ENCODE assay signal across 8 cellular contexts in the genomic region with DNA sequence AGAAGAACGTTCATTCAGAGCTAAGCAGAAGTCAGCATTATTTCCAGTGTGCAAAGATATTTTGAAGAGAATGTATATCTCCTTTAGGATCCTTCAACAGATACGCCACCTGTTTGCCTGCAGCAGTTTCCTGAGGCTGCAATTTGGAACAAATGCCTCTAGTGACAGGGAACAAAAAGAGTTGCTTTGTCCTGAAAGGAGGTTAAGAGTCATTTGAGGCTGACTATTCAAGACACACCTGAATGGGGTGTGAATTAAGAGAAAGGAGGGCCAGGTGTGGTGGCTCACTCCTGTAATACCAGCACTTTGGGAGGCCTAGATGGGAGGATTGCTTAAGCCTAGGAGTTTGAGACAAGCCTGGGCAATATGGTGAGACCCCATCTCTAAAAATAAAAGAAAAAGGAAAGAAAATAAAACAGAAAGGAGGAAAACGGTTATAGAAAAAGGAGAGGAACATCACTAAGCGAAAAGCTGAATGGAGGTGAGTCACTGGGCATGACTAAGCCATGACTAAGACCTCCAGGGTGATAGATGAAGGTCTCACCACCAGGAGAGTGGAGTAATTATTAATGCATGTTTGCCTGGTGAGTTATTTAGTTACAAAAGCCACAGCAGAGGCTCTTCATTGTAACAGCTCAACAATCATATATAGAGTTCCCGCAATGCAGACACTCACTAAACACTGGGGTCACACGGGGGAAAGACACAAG.
DNase-seq lines count a peak whose midpoint lies in the region; ATAC-seq, FAIRE-seq and TF ChIP-seq lines count a peak whose summit lies in the region.

No MANE protein-coding gene starts in this region.

- H2AFZ ChIP-seq in astrocyte (ENCODE audit: low read depth, low read length) (peak overlapping the region; percentile 3), smooth muscle cell (ENCODE audit: low read depth) (no peak overlapping the region)

- peaks cover 6% of the 10 kb centered on the region for H3K9me3 Mint-ChIP-seq in astrocyte (ENCODE audit: unreplicated experiment)
- peaks cover 7 to 8% of the 10 kb centered on the region in 2 donors for H3K9me3 Mint-ChIP-seq in effector memory CD8-positive, alpha-beta T cell

- peak; percentile 98 for ATAC-seq in HG03097 (IDR thresholded peaks at IDR 0.05; ENCODE audit: low FRiP score, unreplicated experiment)
- ATAC-seq in effector memory CD8-positive, alpha-beta T cell (replicated peaks): no peak

- H3K79me2 ChIP-seq in astrocyte (ENCODE audit: insufficient read depth, low read length): no peaks in the 10 kb centered on the region
- H3K79me2 ChIP-seq in smooth muscle cell (ENCODE audit: low read depth): no peaks in the 10 kb centered on the region

- peak overlapping the region; percentile 96 for H3K27ac Mint-ChIP-seq in astrocyte (ENCODE audit: unreplicated experiment)
- H3K27ac Mint-ChIP-seq in effector memory CD8-positive, alpha-beta T cell: no peak overlapping the region

- no peaks in the 10 kb centered on the region for H3K9me3 ChIP-seq in astrocyte (ENCODE audit: insufficient read depth, low read depth, low read length)
- no peaks in the 10 kb centered on the region for H3K9me3 ChIP-seq in smooth muscle cell (replicated peaks; ENCODE audit: low read depth)
- H3K9me3 ChIP-seq in esophagus muscularis mucosa: no peaks in the 10 kb centered on the region

- H3K36me3 Mint-ChIP-seq in astrocyte (ENCODE audit: low read depth, unreplicated experiment): peaks cover 3% of the 10 kb centered on the region
- no peaks in the 10 kb centered on the region for H3K36me3 Mint-ChIP-seq in effector memory CD8-positive, alpha-beta T cell (ENCODE audit: insufficient read depth)

- 35% methylated on average over 6 of the region's 6 CpGs for WGBS in smooth muscle cell (ENCODE audit: low lambda C conversion rate)
- WGBS in esophagus muscularis mucosa: 79% methylated on average over 6 of the region's 6 CpGs

- H3K9ac ChIP-seq in astrocyte (ENCODE audit: low read length): peak overlapping the region; percentile 66
- H3K9ac ChIP-seq in smooth muscle cell (ENCODE audit: low read depth): no peak overlapping the region

- TF ChIP-seq POLR2A in esophagus muscularis mucosa (IDR thresholded peaks at IDR 0.05; ENCODE audit: low read depth): no peak

- no peaks in the 10 kb centered on the region for H3K27me3 Mint-ChIP-seq in astrocyte (ENCODE audit: low read depth, unreplicated experiment)
- peaks cover 0 to 11% of the 10 kb centered on the region in 2 donors for H3K27me3 Mint-ChIP-seq in effector memory CD8-positive, alpha-beta T cell

- intact Hi-C loops in esophagus muscularis mucosa (cut with DNase I): no loop called here

- no peaks in the 10 kb centered on the region for H3F3A ChIP-seq in smooth muscle cell (ENCODE audit: low read depth)

- peak; percentile 100 for FAIRE-seq in astrocyte (lab: Jason Lieb, UNC)

- H3K27me3 ChIP-seq in astrocyte (ENCODE audit: insufficient read depth, low read length) (no peaks in the 10 kb centered on the region), smooth muscle cell (ENCODE audit: low read depth) (no peaks in the 10 kb centered on the region), esophagus muscularis mucosa (no peaks in the 10 kb centered on the region)

- no peak overlapping the region for H3K4me3 Mint-ChIP-seq in astrocyte (ENCODE audit: unreplicated experiment)
- H3K4me3 Mint-ChIP-seq in effector memory CD8-positive, alpha-beta T cell: no peak overlapping the region

- H3K36me3 ChIP-seq in astrocyte (ENCODE audit: insufficient read depth, low read length): no peaks in the 10 kb centered on the region
- no peaks in the 10 kb centered on the region for H3K36me3 ChIP-seq in smooth muscle cell (ENCODE audit: low read depth)
- no peaks in the 10 kb centered on the region for H3K36me3 ChIP-seq in esophagus muscularis mucosa

- peak overlapping the region; percentile 88 for H3K27ac ChIP-seq in astrocyte (ENCODE audit: low read depth, low read length)
- H3K27ac ChIP-seq in smooth muscle cell (ENCODE audit: low read depth): peak overlapping the region; percentile 77
- H3K27ac ChIP-seq in esophagus muscularis mucosa (replicated peaks in 1 of 4): no peak overlapping the region

- no peak for TF ChIP-seq EP300 in esophagus muscularis mucosa (IDR thresholded peaks at IDR 0.05)

- DNase-seq in activated T-cell treated with anti-CD3 and anti-CD28 coated beads for 24 hours (ENCODE audit: low read depth) (peak; percentile 23), astrocyte (ENCODE audit: low read depth) (peak; percentile 99), smooth muscle cell (lab: John Stamatoyannopoulos, UW; ENCODE audit: unreplicated experiment) (no peak), NCI-H1092 treated with DMSO at 0.1 percent for 48 hours (lab: John Stamatoyannopoulos, UW) (no peak), esophagus muscularis mucosa (ENCODE audit: extremely low spot score) (no peak)
- no peak for DNase-seq in activated T-cell treated with anti-CD3 and anti-CD28 coated beads, Interleukin-2, amount 50 U/mL, for 1 hour
- DNase-seq in effector memory CD8-positive, alpha-beta T cell: no peak

- no peaks in the 10 kb centered on the region for H4K20me1 ChIP-seq in astrocyte (ENCODE audit: insufficient read depth, low read length)
- H4K20me1 ChIP-seq in smooth muscle cell (ENCODE audit: low read depth): no peaks in the 10 kb centered on the region

- H3K4me2 ChIP-seq in astrocyte (ENCODE audit: low read length) (peak overlapping the region; percentile 71), smooth muscle cell (peak overlapping the region; percentile 66)

- TF ChIP-seq CTCF in astrocyte (IDR thresholded peaks at IDR 0.05; ENCODE audit: insufficient read depth, low read depth, low read length): no peak
- no peak for TF ChIP-seq CTCF in smooth muscle cell (IDR thresholded peaks at IDR 0.05; ENCODE audit: borderline replicate concordance, insufficient read depth, poor library complexity, severe bottlenecking)
- TF ChIP-seq CTCF in esophagus muscularis mucosa (IDR thresholded peaks at IDR 0.05): no peak

- H3K4me1 Mint-ChIP-seq in astrocyte (ENCODE audit: low read depth, unreplicated experiment): peaks cover 37% of the 10 kb centered on the region
- no peaks in the 10 kb centered on the region for H3K4me1 Mint-ChIP-seq in effector memory CD8-positive, alpha-beta T cell (ENCODE audit: low read depth in 2 of 2)

- peaks cover 19% of the 10 kb centered on the region for H3K4me1 ChIP-seq in astrocyte (ENCODE audit: insufficient read depth, low read length)
- H3K4me1 ChIP-seq in smooth muscle cell (ENCODE audit: low read depth): no peaks in the 10 kb centered on the region
- peaks cover 0 to 12% (median 11%) of the 10 kb centered on the region in 4 donors for H3K4me1 ChIP-seq in esophagus muscularis mucosa

- H3K4me3 ChIP-seq in astrocyte (ENCODE audit: insufficient read depth, low read depth, low read length) (peak overlapping the region; percentile 4), smooth muscle cell (no peak overlapping the region), esophagus muscularis mucosa (no peak overlapping the region)

Comparison
In these comparisons a context has a peak if more than half of its experiments do, and no peak if none do; other contexts are left out.
1. DNase-seq: peak in activated T-cell treated with anti-CD3 and anti-CD28 coated beads for 24 hours (single experiment) and astrocyte (single experiment); none in activated T-cell treated with anti-CD3 and anti-CD28 coated beads, Interleukin-2, amount 50 U/mL, for 1 hour (single experiment), smooth muscle cell (single experiment), effector memory CD8-positive, alpha-beta T cell (0 of 3), NCI-H1092 treated with DMSO at 0.1 percent for 48 hours (single experiment) and esophagus muscularis mucosa (single experiment).
2. H3K27ac ChIP-seq: peak in astrocyte (single experiment) and smooth muscle cell (single experiment); none in esophagus muscularis mucosa (0 of 4).